Comparison of ENCODE assay signal across 2 cellular contexts in the genomic region with DNA sequence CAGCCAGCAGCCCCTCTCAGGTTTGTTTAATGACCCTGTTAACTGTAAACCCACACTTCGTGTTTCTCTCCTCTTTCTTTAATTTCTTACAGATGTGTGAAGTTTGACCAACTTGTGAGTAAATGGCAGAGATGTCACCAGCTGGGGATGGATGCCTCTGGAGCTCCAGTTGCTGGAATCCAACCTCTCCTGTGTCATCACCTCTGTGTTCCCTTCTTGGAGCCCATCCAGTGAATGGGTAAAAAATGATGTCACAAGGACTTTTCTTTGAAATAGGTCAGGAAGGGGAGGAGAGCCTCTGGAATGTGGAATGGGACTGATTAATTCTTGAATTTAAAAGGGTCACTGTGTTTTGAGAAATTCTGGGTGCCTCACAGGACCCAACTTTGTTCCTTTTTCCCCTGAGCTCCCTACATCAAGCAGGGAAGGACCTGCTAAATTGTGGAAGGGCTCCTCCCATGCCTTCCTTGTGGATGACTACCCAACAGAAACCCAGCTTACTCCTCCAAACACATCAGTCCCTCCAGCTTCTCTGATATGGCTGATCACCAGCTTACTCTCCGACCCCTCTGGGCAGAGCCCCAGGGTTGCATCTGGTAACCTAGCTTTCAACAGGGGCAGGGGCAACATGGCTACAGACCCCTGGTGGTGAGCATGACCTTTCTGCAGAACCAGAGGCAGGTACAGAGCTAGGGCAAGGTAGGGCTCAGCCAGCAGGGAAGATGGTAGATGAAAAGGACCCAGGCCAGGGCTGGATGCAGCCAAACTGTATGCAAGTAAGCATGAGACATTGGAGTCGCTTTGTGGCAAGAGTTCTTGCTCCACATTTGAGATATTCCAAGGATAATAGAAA.
TF ChIP-seq lines count a peak whose summit lies in the region.

No MANE protein-coding gene starts in this region.

TF ChIP-seq in IMR-90, 13 proteins besides CTCF, POLR2A, EP300 and RAD21:
- TF ChIP-seq, protein P1, sequence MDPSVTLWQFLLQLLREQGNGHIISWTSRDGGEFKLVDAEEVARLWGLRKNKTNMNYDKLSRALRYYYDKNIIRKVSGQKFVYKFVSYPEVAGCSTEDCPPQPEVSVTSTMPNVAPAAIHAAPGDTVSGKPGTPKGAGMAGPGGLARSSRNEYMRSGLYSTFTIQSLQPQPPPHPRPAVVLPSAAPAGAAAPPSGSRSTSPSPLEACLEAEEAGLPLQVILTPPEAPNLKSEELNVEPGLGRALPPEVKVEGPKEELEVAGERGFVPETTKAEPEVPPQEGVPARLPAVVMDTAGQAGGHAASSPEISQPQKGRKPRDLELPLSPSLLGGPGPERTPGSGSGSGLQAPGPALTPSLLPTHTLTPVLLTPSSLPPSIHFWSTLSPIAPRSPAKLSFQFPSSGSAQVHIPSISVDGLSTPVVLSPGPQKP (IDR thresholded peaks at IDR 0.05; ENCODE audit: borderline replicate concordance, low read depth, low read length), result no peak
- TF ChIP-seq, protein P2, sequence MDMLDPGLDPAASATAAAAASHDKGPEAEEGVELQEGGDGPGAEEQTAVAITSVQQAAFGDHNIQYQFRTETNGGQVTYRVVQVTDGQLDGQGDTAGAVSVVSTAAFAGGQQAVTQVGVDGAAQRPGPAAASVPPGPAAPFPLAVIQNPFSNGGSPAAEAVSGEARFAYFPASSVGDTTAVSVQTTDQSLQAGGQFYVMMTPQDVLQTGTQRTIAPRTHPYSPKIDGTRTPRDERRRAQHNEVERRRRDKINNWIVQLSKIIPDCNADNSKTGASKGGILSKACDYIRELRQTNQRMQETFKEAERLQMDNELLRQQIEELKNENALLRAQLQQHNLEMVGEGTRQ (IDR thresholded peaks at IDR 0.05; ENCODE audit: low read depth, low read length), result no peak
- TF ChIP-seq CHD1 (IDR thresholded peaks at IDR 0.05; ENCODE audit: low read depth, low read length) (no peak), RFX5 (IDR thresholded peaks at IDR 0.05; ENCODE audit: low read depth, low read length) (no peak), SMC3 (IDR thresholded peaks at IDR 0.05; ENCODE audit: low read depth, low read length) (no peak)
TF ChIP-seq in IMR-90: peak in this region for 0.

TF ChIP-seq in endothelial cell of umbilical vein, 7 proteins besides CTCF, POLR2A, EP300 and RAD21:
- TF ChIP-seq EZH2 (IDR thresholded peaks at IDR 0.05; ENCODE audit: borderline replicate concordance, low read depth, low read length, severe bottlenecking) (no peak), MYC (IDR thresholded peaks at IDR 0.05; ENCODE audit: low read depth, low read length) (no peak), POLR2AphosphoS5 (IDR thresholded peaks at IDR 0.05; ENCODE audit: insufficient read depth, low read depth, low read length) (no peak), JUN (IDR thresholded peaks at IDR 0.05; ENCODE audit: borderline replicate concordance, insufficient read depth, insufficient read length, low read depth) (no peak), FOS (IDR thresholded peaks at IDR 0.05; ENCODE audit: borderline replicate concordance, insufficient read depth, low read length) (no peak), GATA2 (IDR thresholded peaks at IDR 0.05; ENCODE audit: insufficient read depth, insufficient read length, low read depth, low read length) (no peak)
- TF ChIP-seq, protein P3, sequence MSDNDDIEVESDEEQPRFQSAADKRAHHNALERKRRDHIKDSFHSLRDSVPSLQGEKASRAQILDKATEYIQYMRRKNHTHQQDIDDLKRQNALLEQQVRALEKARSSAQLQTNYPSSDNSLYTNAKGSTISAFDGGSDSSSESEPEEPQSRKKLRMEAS (IDR thresholded peaks at IDR 0.05; ENCODE audit: insufficient read depth, insufficient read length), result no peak
